ENCODE assay signal across 1 cellular context in the genomic region with DNA sequence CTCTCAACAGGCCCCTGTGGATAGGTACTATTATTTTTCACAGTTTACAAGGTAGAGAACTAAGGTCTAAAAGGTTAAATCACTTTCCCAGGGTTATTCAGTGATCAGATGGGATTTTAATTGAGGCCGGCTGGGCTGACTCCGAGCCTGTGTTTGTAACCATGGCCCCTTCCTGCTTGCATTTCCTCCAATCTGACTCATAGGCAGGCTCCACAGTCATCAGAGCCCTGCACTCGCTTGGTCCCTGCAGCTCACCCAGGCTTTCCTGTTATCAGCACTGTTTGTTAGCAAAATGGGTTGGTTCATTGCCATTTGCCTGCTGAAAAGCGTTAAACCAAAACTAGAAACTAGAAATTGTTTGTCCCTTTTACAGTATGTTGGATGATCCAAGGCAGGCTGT.
TF ChIP-seq lines count a peak whose summit lies in the region.

No MANE protein-coding gene starts in this region.

TF ChIP-seq in HepG2, 621 proteins besides CTCF, POLR2A, EP300 and RAD21:
- TF ChIP-seq, protein P1, sequence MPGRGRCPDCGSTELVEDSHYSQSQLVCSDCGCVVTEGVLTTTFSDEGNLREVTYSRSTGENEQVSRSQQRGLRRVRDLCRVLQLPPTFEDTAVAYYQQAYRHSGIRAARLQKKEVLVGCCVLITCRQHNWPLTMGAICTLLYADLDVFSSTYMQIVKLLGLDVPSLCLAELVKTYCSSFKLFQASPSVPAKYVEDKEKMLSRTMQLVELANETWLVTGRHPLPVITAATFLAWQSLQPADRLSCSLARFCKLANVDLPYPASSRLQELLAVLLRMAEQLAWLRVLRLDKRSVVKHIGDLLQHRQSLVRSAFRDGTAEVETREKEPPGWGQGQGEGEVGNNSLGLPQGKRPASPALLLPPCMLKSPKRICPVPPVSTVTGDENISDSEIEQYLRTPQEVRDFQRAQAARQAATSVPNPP (CRISPR knock-in tag; IDR thresholded peaks at IDR 0.05) = no peak
- no peak for TF ChIP-seq ZBTB1 (CRISPR knock-in tag; IDR thresholded peaks at IDR 0.05; ENCODE audit: borderline replicate concordance)
- TF ChIP-seq THAP8 (CRISPR knock-in tag; IDR thresholded peaks at IDR 0.05; ENCODE audit: borderline replicate concordance) = no peak
- no peak for TF ChIP-seq RORA (CRISPR knock-in tag; IDR thresholded peaks at IDR 0.05)
- TF ChIP-seq HOXA7 (CRISPR knock-in tag; IDR thresholded peaks at IDR 0.05) = no peak
- no peak for TF ChIP-seq CHD4 (IDR thresholded peaks at IDR 0.05; ENCODE audit: borderline replicate concordance, low read length)
- TF ChIP-seq EHMT2 (IDR thresholded peaks at IDR 0.05; ENCODE audit: borderline replicate concordance, low read depth, low read length) = no peak
- no peak for TF ChIP-seq ZNF891 (CRISPR knock-in tag; IDR thresholded peaks at IDR 0.05)
- no peak for TF ChIP-seq ONECUT2 (CRISPR knock-in tag; IDR thresholded peaks at IDR 0.05)
